26 cellular contexts compared by ENCODE assay signal in the genomic region with DNA sequence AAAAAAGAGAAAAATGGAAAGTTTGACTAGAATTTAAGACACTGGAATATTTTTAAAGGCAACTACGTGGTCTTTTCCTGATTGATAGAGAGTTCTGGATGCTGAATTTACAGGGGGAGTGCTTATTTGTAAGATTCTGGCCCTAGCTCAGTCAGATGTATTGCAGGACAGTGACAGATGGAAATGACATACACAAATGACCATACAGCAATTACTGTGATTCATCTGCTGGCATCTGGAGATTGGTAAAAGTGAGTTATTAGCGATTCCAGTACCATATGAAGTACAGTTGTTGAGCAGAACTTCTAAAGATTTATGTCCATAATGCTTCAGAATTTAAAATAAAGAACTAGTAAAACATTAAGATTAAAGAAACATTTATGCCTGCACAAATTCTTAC.
DNase-seq lines count a peak whose midpoint lies in the region; ATAC-seq, FAIRE-seq and TF ChIP-seq lines count a peak whose summit lies in the region.
"Had no signal": no experiment of that assay in that cellular context is flagged by ENCODE, and none has a peak within 500 bp of the region (broad histone marks: within the 10 kb centered on the region; RNA-seq: fewer than 3 reads in every experiment).

No MANE protein-coding gene starts in this region.

- FAIRE-seq in H54 (lab: Jason Lieb, UNC) (peak; percentile 58), K562 (lab: Jason Lieb, UNC) (no peak)
- FAIRE-seq: GM12892 had no signal

- H3K4me3 ChIP-seq in GM23248 (no peak overlapping the region), K562 (no peak overlapping the region)
- H3K4me3 ChIP-seq: PC-9, SJSA1 had no signal

- DNase-seq in GM23248 (peak; percentile 3), H54 (ENCODE audit: insufficient read length, low spot score) (no peak), K562 (ENCODE audit: extremely low read depth in 1 of 4, low spot score in 3 of 4) (no peak), myocyte (ENCODE audit: low read depth) (peak; percentile 45), OCI-M2 (lab: John Stamatoyannopoulos, UW; ENCODE audit: unreplicated experiment) (no peak)
- DNase-seq in stimulated activated naive B cell treated with anti-CD40 and anti-IgM and Interleukin-4, amounts not matched to agents 10 μg/mL and 1 μg/mL and 100 μg/mL, for 72 hours, result no peak
- DNase-seq: CD8-positive, alpha-beta memory T cell; DMS153; DND-41; H7; Karpas-422; NCI-H1092 treated with DMSO at 0.1 percent for 48 hours; NCI-H1436; NCI-H1930; NCI-H2107; NCI-H69; PC-9; Right ventricle myocardium superior; RPMI8226; T-helper 1 cell had no signal

- TF ChIP-seq POLR2A in H54 (IDR thresholded peaks at IDR 0.05; ENCODE audit: low read depth, low read length), result no peak
- no peak for TF ChIP-seq POLR2A in K562 (conservative IDR thresholded peaks at IDR 0.05)

- WGBS in GM23248 (ENCODE audit: low coverage in 1 of 2, low lambda C conversion rate in 2 of 2, missing lambda C conversion rate in 2 of 2), 2 experiments, result 12 to 14% methylated on average over 2 of the region's 2 CpGs
- 40% methylated on average over 2 of the region's 2 CpGs for WGBS in K562 (ENCODE audit: insufficient coverage, low coverage, missing lambda C conversion rate)

- TF ChIP-seq CTCF in K562 (IDR thresholded peaks at IDR 0.05 in 2 of 3, conservative IDR thresholded peaks at IDR 0.05 in 1 of 3; ENCODE audit: insufficient read depth in 2 of 3, low read depth in 1 of 3, low read length in 3 of 3), result no peak

- no peaks in the 10 kb centered on the region for H3K9me1 ChIP-seq in K562 (ENCODE audit: control insufficient read depth, insufficient read depth, low read length)

- H3K4me1 Mint-ChIP-seq in stimulated activated naive B cell treated with anti-CD40 and anti-IgM and Interleukin-4, amounts not matched to agents 10 μg/mL and 1 μg/mL and 100 μg/mL, for 72 hours, result no peaks in the 10 kb centered on the region
- H3K4me1 Mint-ChIP-seq: B cell; CD8-positive, alpha-beta memory T cell had no signal

- H3K4me1 ChIP-seq in GM23248 (ENCODE audit: insufficient read depth) (no peaks in the 10 kb centered on the region), K562 (replicated peaks in 1 of 2; ENCODE audit: control insufficient read depth in 2 of 2, insufficient read depth in 2 of 2, low read length in 2 of 2) (no peaks in the 10 kb centered on the region)
- H3K4me1 ChIP-seq: SJSA1 had no signal

- H3K27ac ChIP-seq in GM23248, result no peak overlapping the region
- H3K27ac ChIP-seq in K562 (ENCODE audit: extremely low read depth, low read depth, low read length), result no peak overlapping the region
- H3K27ac ChIP-seq: C4-2B, HL-60, PC-9, SJSA1 had no signal

- H2AFZ ChIP-seq in GM23248 (no peak overlapping the region), K562 (ENCODE audit: low read depth, low read length) (no peak overlapping the region)
- H2AFZ ChIP-seq: PC-9 had no signal

- H3K9me2 ChIP-seq in GM23248 (ENCODE audit: insufficient read depth), result no peaks in the 10 kb centered on the region

- no peaks in the 10 kb centered on the region for H4K20me1 ChIP-seq in GM23248 (ENCODE audit: insufficient read depth)
- H4K20me1 ChIP-seq in K562 (replicated peaks; ENCODE audit: control insufficient read depth, insufficient read depth, low read length), result no peaks in the 10 kb centered on the region

- H3K36me3 ChIP-seq in GM23248 (ENCODE audit: low read depth) (no peaks in the 10 kb centered on the region), K562 (ENCODE audit: control insufficient read depth, insufficient read depth, low read length) (no peaks in the 10 kb centered on the region)
- H3K36me3 ChIP-seq: SJSA1 had no signal

- ATAC-seq in K562 (no peak), GM21576 (IDR thresholded peaks at IDR 0.05; ENCODE audit: unreplicated experiment) (no peak)
- ATAC-seq in stimulated activated naive B cell treated with anti-CD40 and anti-IgM and Interleukin-4, amounts not matched to agents 10 μg/mL and 1 μg/mL and 100 μg/mL, for 72 hours (replicated peaks), result no peak

- H3K27me3 Mint-ChIP-seq in stimulated activated naive B cell treated with anti-CD40 and anti-IgM and Interleukin-4, amounts not matched to agents 10 μg/mL and 1 μg/mL and 100 μg/mL, for 72 hours, result no peaks in the 10 kb centered on the region
- H3K27me3 Mint-ChIP-seq: B cell; CD8-positive, alpha-beta memory T cell had no signal

- in situ Hi-C loops in GM23248 (cut with MboI) (no loop called here), K562 (cut with MboI) (no loop called here)

- no peak for TF ChIP-seq RAD21 in K562 (CRISPR knock-in tag; conservative IDR thresholded peaks at IDR 0.05 in 1 of 2, IDR thresholded peaks at IDR 0.05 in 1 of 2)

- no peak overlapping the region for H3K27ac Mint-ChIP-seq in stimulated activated naive B cell treated with anti-CD40 and anti-IgM and Interleukin-4, amounts not matched to agents 10 μg/mL and 1 μg/mL and 100 μg/mL, for 72 hours
- H3K27ac Mint-ChIP-seq: B cell had no signal

- H3K4me2 ChIP-seq in GM23248 (ENCODE audit: unreplicated experiment) (no peak overlapping the region), K562 (ENCODE audit: insufficient read depth, low read length) (no peak overlapping the region)
- H3K4me2 ChIP-seq: PC-9 had no signal

- H3K9me3 Mint-ChIP-seq in stimulated activated naive B cell treated with anti-CD40 and anti-IgM and Interleukin-4, amounts not matched to agents 10 μg/mL and 1 μg/mL and 100 μg/mL, for 72 hours, result no peaks in the 10 kb centered on the region

- H3K27me3 ChIP-seq in GM23248 (replicated peaks; ENCODE audit: insufficient read depth), result no peaks in the 10 kb centered on the region
- H3K27me3 ChIP-seq in K562 (ENCODE audit: control insufficient read depth in 2 of 2, insufficient read depth in 2 of 2, low read length in 2 of 2), result no peaks in the 10 kb centered on the region
- H3K27me3 ChIP-seq: SJSA1 had no signal

- no peaks in the 10 kb centered on the region for H3K79me2 ChIP-seq in GM23248 (ENCODE audit: insufficient read depth)
- H3K79me2 ChIP-seq in K562 (ENCODE audit: control insufficient read depth, insufficient read depth, low read length), result no peaks in the 10 kb centered on the region

- POLR2A ChIA-PET in K562 (lab: Yijun Ruan, JAX), result no interaction called here

- H3K9me3 ChIP-seq in GM23248 (ENCODE audit: low read depth), result no peaks in the 10 kb centered on the region
- no peaks in the 10 kb centered on the region for H3K9me3 ChIP-seq in K562 (replicated peaks; ENCODE audit: control insufficient read depth, insufficient read depth, low read depth, low read length)
- H3K9me3 ChIP-seq: SJSA1 had no signal

- H3K9ac ChIP-seq in GM23248, result no peak overlapping the region
- no peak overlapping the region for H3K9ac ChIP-seq in K562 (ENCODE audit: insufficient read depth in 1 of 2, low read depth in 2 of 2, low read length in 2 of 2)

- no TSS peak for BruUV-seq in K562 (replicated peaks; lab: Mats Ljungman, UMichigan)

- TF ChIP-seq EP300 in K562 (IDR thresholded peaks at IDR 0.05; ENCODE audit: low read length), result no peak

- H3K36me3 Mint-ChIP-seq in stimulated activated naive B cell treated with anti-CD40 and anti-IgM and Interleukin-4, amounts not matched to agents 10 μg/mL and 1 μg/mL and 100 μg/mL, for 72 hours, result no peaks in the 10 kb centered on the region
- H3K36me3 Mint-ChIP-seq: CD8-positive, alpha-beta memory T cell had no signal

- intact Hi-C loops in K562 (cut with micrococcal nuclease), result no loop called here

- H3F3A ChIP-seq in GM23248 (ENCODE audit: insufficient read depth), result no peaks in the 10 kb centered on the region

- CTCF ChIA-PET in K562 (lab: Yijun Ruan, JAX; ENCODE audit: low intra/inter-chr PET ratio), result no interaction called here

- H3K4me3 Mint-ChIP-seq in stimulated activated naive B cell treated with anti-CD40 and anti-IgM and Interleukin-4, amounts not matched to agents 10 μg/mL and 1 μg/mL and 100 μg/mL, for 72 hours, result no peak overlapping the region
- H3K4me3 Mint-ChIP-seq: B cell; CD8-positive, alpha-beta memory T cell had no signal

TF ChIP-seq in K562, 482 proteins besides CTCF, POLR2A, EP300 and RAD21:
- TF ChIP-seq ZNF431 (CRISPR knock-in tag; IDR thresholded peaks at IDR 0.05) (no peak), PKNOX1 (IDR thresholded peaks at IDR 0.05) (0 out of 2 replicates have a peak, but pooled peaks have one; percentile 17)
- TF ChIP-seq, protein P1, sequence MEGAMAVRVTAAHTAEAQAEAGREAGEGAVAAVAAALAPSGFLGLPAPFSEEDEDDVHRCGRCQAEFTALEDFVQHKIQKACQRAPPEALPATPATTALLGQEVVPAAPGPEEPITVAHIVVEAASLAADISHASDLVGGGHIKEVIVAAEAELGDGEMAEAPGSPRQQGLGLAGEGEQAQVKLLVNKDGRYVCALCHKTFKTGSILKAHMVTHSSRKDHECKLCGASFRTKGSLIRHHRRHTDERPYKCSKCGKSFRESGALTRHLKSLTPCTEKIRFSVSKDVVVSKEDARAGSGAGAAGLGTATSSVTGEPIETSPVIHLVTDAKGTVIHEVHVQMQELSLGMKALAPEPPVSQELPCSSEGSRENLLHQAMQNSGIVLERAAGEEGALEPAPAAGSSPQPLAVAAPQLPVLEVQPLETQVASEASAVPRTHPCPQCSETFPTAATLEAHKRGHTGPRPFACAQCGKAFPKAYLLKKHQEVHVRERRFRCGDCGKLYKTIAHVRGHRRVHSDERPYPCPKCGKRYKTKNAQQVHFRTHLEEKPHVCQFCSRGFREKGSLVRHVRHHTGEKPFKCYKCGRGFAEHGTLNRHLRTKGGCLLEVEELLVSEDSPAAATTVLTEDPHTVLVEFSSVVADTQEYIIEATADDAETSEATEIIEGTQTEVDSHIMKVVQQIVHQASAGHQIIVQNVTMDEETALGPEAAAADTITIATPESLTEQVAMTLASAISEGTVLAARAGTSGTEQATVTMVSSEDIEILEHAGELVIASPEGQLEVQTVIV (CRISPR knock-in tag; IDR thresholded peaks at IDR 0.05; ENCODE audit: borderline replicate concordance), result no peak

Comparison
In these comparisons a context has a peak if more than half of its experiments do, and no peak if none do; other contexts are left out.
1. DNase-seq: peak in GM23248 (single experiment) and myocyte (single experiment); none in H54 (single experiment), K562 (0 of 4), OCI-M2 (single experiment) and stimulated activated naive B cell treated with anti-CD40 and anti-IgM and Interleukin-4, amounts not matched to agents 10 μg/mL and 1 μg/mL and 100 μg/mL, for 72 hours (single experiment).